In genomic region chr6:144347933-144348332, GRCh38 we compare ENCODE assay signal across 14 cellular contexts.
DNase-seq lines count a peak whose midpoint lies in the region; ATAC-seq, FAIRE-seq and TF ChIP-seq lines count a peak whose summit lies in the region.
"Had no signal": no experiment of that assay in that cellular context is flagged by ENCODE, and none has a peak within 500 bp of the region (broad histone marks: within the 10 kb centered on the region; RNA-seq: fewer than 3 reads in every experiment).

No MANE protein-coding gene starts in this region.

- DNase-seq in CD14-positive monocyte (ENCODE audit: low spot score) (no peak), Daoy (ENCODE audit: low read depth) (peak; percentile 43), natural killer cell (no peak), H54 (ENCODE audit: insufficient read length, low spot score) (no peak), tibial artery (no peak), left ventricle myocardium superior (no peak)
- DNase-seq in activated T-helper 2 cell treated with anti-CD3 and anti-CD28 coated beads, Interferon-gamma antibody, Interleukin-2, Interleukin-4, amounts not matched to agents 10 μg/mL and 5 μg/mL and 100 μg/mL, durations not matched to agents 14 hours and 24 hours and 36 hours (ENCODE audit: low spot score), result no peak
- DNase-seq: HFFc6; islet precursor cell; OCI-M1; stimulated activated CD4-positive, alpha-beta T cell treated with anti-CD3 and anti-CD28 coated beads, Interleukin-4, amount 100 ng/mL, for 1 hour; stomach had no signal

- H3K27me3 ChIP-seq in tibial artery, result no peaks in the 10 kb centered on the region
- H3K27me3 ChIP-seq: stomach had no signal

- peaks cover 4 to 93% (median 34%) of the 10 kb centered on the region in 4 donors for H3K4me1 ChIP-seq in tibial artery

- no peak overlapping the region for H3K4me3 Mint-ChIP-seq in CD14-positive monocyte
- H3K4me3 Mint-ChIP-seq in activated T-helper 2 cell treated with anti-CD3 and anti-CD28 coated beads, Interferon-gamma antibody, Interleukin-2, Interleukin-4, amounts not matched to agents 10 μg/mL and 5 μg/mL and 100 μg/mL, durations not matched to agents 14 hours and 24 hours and 36 hours (ENCODE audit: low read depth), result no peak overlapping the region
- H3K4me3 Mint-ChIP-seq in natural killer cell, result peak overlapping the region; percentile 98

- intact Hi-C loops in CD14-positive monocyte (cut with micrococcal nuclease), result no loop called here
- intact Hi-C loops in activated T-helper 2 cell treated with anti-CD3 and anti-CD28 coated beads, Interferon-gamma antibody, Interleukin-2, Interleukin-4, amounts not matched to agents 10 μg/mL and 5 μg/mL and 100 μg/mL, durations not matched to agents 14 hours and 24 hours and 36 hours (cut with micrococcal nuclease), result no loop called here
- intact Hi-C loops in natural killer cell (cut with micrococcal nuclease), result loop anchor here (2.0 kb wide), 1 partner anchor 13 kb away; no protein-coding TSS in a partner anchor
- intact Hi-C loops in tibial artery (cut with DNase I; ENCODE audit: low total_unique reads), result no loop called here
- intact Hi-C loops in left ventricle myocardium superior (cut with micrococcal nuclease), result no loop called here

- H3K9me3 Mint-ChIP-seq in CD14-positive monocyte (no peaks in the 10 kb centered on the region), natural killer cell (no peaks in the 10 kb centered on the region)
- no peaks in the 10 kb centered on the region for H3K9me3 Mint-ChIP-seq in activated T-helper 2 cell treated with anti-CD3 and anti-CD28 coated beads, Interferon-gamma antibody, Interleukin-2, Interleukin-4, amounts not matched to agents 10 μg/mL and 5 μg/mL and 100 μg/mL, durations not matched to agents 14 hours and 24 hours and 36 hours
- H3K9me3 Mint-ChIP-seq: HFFc6 had no signal

- H3K27me3 Mint-ChIP-seq in CD14-positive monocyte (ENCODE audit: low read depth in 3 of 3), result peaks cover 0 to 2% (median 0%) of the 10 kb centered on the region in 3 donors
- H3K27me3 Mint-ChIP-seq in activated T-helper 2 cell treated with anti-CD3 and anti-CD28 coated beads, Interferon-gamma antibody, Interleukin-2, Interleukin-4, amounts not matched to agents 10 μg/mL and 5 μg/mL and 100 μg/mL, durations not matched to agents 14 hours and 24 hours and 36 hours (ENCODE audit: low read depth), result no peaks in the 10 kb centered on the region
- no peaks in the 10 kb centered on the region for H3K27me3 Mint-ChIP-seq in natural killer cell (ENCODE audit: low read depth in 2 of 2)

- no peak for FAIRE-seq in H54 (lab: Jason Lieb, UNC)
- FAIRE-seq: frontal cortex had no signal

- no peaks in the 10 kb centered on the region for H3K9me3 ChIP-seq in tibial artery
- H3K9me3 ChIP-seq: stomach had no signal

- H3K36me3 ChIP-seq in tibial artery, result no peaks in the 10 kb centered on the region
- H3K36me3 ChIP-seq: stomach had no signal

- no peak for TF ChIP-seq POLR2A in H54 (IDR thresholded peaks at IDR 0.05; ENCODE audit: low read depth, low read length)
- TF ChIP-seq POLR2A in GM18505 (IDR thresholded peaks at IDR 0.05; ENCODE audit: borderline replicate concordance, extremely low read depth, insufficient read depth, insufficient read length), result no peak

- peaks cover 0 to 10% of the 10 kb centered on the region in 2 donors for H3K36me3 Mint-ChIP-seq in CD14-positive monocyte
- peaks cover 17% of the 10 kb centered on the region for H3K36me3 Mint-ChIP-seq in activated T-helper 2 cell treated with anti-CD3 and anti-CD28 coated beads, Interferon-gamma antibody, Interleukin-2, Interleukin-4, amounts not matched to agents 10 μg/mL and 5 μg/mL and 100 μg/mL, durations not matched to agents 14 hours and 24 hours and 36 hours (ENCODE audit: low read depth)
- H3K36me3 Mint-ChIP-seq in natural killer cell, result peaks cover 5% of the 10 kb centered on the region

- peaks cover 90% of the 10 kb centered on the region for H3K4me1 Mint-ChIP-seq in CD14-positive monocyte
- H3K4me1 Mint-ChIP-seq in activated T-helper 2 cell treated with anti-CD3 and anti-CD28 coated beads, Interferon-gamma antibody, Interleukin-2, Interleukin-4, amounts not matched to agents 10 μg/mL and 5 μg/mL and 100 μg/mL, durations not matched to agents 14 hours and 24 hours and 36 hours (ENCODE audit: low read depth), result peaks cover 72% of the 10 kb centered on the region
- peaks cover 80 to 92% of the 10 kb centered on the region in 2 donors for H3K4me1 Mint-ChIP-seq in natural killer cell

- H3K4me3 ChIP-seq in tibial artery, result no peak overlapping the region
- H3K4me3 ChIP-seq: stomach had no signal

- no peak for TF ChIP-seq CTCF in CD14-positive monocyte (IDR thresholded peaks at IDR 0.05)
- no peak for TF ChIP-seq CTCF in natural killer cell (IDR thresholded peaks at IDR 0.05)
- TF ChIP-seq CTCF in tibial artery (IDR thresholded peaks at IDR 0.05), result no peak

- no peak for ATAC-seq in natural killer cell
- no peak for ATAC-seq in left ventricle myocardium superior
- no peak for ATAC-seq in GM18505 (IDR thresholded peaks at IDR 0.05; ENCODE audit: unreplicated experiment)

- no peak overlapping the region for H3K27ac ChIP-seq in tibial artery

- H3K27ac Mint-ChIP-seq in CD14-positive monocyte, result peak overlapping the region in 6 of 7 donors; percentile 63 to 91 (median 90)
- peak overlapping the region; percentile 94 for H3K27ac Mint-ChIP-seq in activated T-helper 2 cell treated with anti-CD3 and anti-CD28 coated beads, Interferon-gamma antibody, Interleukin-2, Interleukin-4, amounts not matched to agents 10 μg/mL and 5 μg/mL and 100 μg/mL, durations not matched to agents 14 hours and 24 hours and 36 hours
- peak overlapping the region; percentile 90 to 99 for H3K27ac Mint-ChIP-seq in natural killer cell
